Comparison of ENCODE assay signal across 11 cellular contexts in genomic region chr1:192983349-192983980, GRCh38.
DNase-seq lines count a peak whose midpoint lies in the region; ATAC-seq and FAIRE-seq lines count a peak whose summit lies in the region.
"Had no signal": no experiment of that assay in that cellular context is flagged by ENCODE, and none has a peak within 500 bp of the region (broad histone marks: within the 10 kb centered on the region; RNA-seq: fewer than 3 reads in every experiment).

No MANE protein-coding gene starts in this region.

- no peaks in the 10 kb centered on the region for H3K27me3 Mint-ChIP-seq in activated naive CD4-positive, alpha-beta T cell treated with anti-CD3 and anti-CD28 coated beads, Interleukin-2, amount 50 U/mL, for 24 hours
- H3K27me3 Mint-ChIP-seq: activated B cell treated with CpG ODN at 0.5 μM for 24 hours had no signal

- FAIRE-seq in GM19239 (lab: Jason Lieb, UNC) = no peak

- ATAC-seq in HG03025 (IDR thresholded peaks at IDR 0.05; ENCODE audit: low FRiP score, unreplicated experiment) (peak; percentile 77), Right ventricle myocardium inferior (no peak)
- ATAC-seq: left lobe of liver had no signal

- intact Hi-C loops in cardiac septum (cut with DNase I) = no loop called here
- intact Hi-C loops in Right ventricle myocardium inferior (cut with DNase I) = no loop called here

- peaks cover 25% of the 10 kb centered on the region for H3K4me1 Mint-ChIP-seq in activated naive CD4-positive, alpha-beta T cell treated with anti-CD3 and anti-CD28 coated beads, Interleukin-2, amount 50 U/mL, for 24 hours
- H3K4me1 Mint-ChIP-seq: activated B cell treated with CpG ODN at 0.5 μM for 24 hours had no signal

- DNase-seq in stimulated activated CD4-positive, alpha-beta T cell treated with anti-CD3 and anti-CD28 coated beads, Interleukin-12 subunit alpha, Interleukin-12 subunit beta, amount 100 ng/mL, for 4 hours = peak; percentile 10
- DNase-seq in stimulated activated CD4-positive, alpha-beta T cell treated with anti-CD3 and anti-CD28 coated beads, Interleukin-4, amount 100 ng/mL, for 1 hour = no peak
- DNase-seq in GM19239 (ENCODE audit: insufficient read length, low spot score) = no peak
- DNase-seq in GM19238 (ENCODE audit: insufficient read length, low spot score) = no peak
- no peak for DNase-seq in cardiac septum (ENCODE audit: low spot score)
- no peak for DNase-seq in Right ventricle myocardium inferior (ENCODE audit: missing footprints)
- DNase-seq: activated B cell treated with CpG ODN at 0.5 μM for 24 hours, NCI-H345 had no signal

- no peaks in the 10 kb centered on the region for H3K9me3 Mint-ChIP-seq in activated naive CD4-positive, alpha-beta T cell treated with anti-CD3 and anti-CD28 coated beads, Interleukin-2, amount 50 U/mL, for 24 hours
- H3K9me3 Mint-ChIP-seq: activated B cell treated with CpG ODN at 0.5 μM for 24 hours had no signal

- peak overlapping the region; percentile 15 for H3K27ac Mint-ChIP-seq in activated naive CD4-positive, alpha-beta T cell treated with anti-CD3 and anti-CD28 coated beads, Interleukin-2, amount 50 U/mL, for 24 hours
- H3K27ac Mint-ChIP-seq: activated B cell treated with CpG ODN at 0.5 μM for 24 hours had no signal

- peaks cover 15% of the 10 kb centered on the region for H3K36me3 Mint-ChIP-seq in activated naive CD4-positive, alpha-beta T cell treated with anti-CD3 and anti-CD28 coated beads, Interleukin-2, amount 50 U/mL, for 24 hours

- H3K4me3 Mint-ChIP-seq in activated naive CD4-positive, alpha-beta T cell treated with anti-CD3 and anti-CD28 coated beads, Interleukin-2, amount 50 U/mL, for 24 hours = peak overlapping the region; percentile 3
- H3K4me3 Mint-ChIP-seq: activated B cell treated with CpG ODN at 0.5 μM for 24 hours had no signal
